In the genomic region with DNA sequence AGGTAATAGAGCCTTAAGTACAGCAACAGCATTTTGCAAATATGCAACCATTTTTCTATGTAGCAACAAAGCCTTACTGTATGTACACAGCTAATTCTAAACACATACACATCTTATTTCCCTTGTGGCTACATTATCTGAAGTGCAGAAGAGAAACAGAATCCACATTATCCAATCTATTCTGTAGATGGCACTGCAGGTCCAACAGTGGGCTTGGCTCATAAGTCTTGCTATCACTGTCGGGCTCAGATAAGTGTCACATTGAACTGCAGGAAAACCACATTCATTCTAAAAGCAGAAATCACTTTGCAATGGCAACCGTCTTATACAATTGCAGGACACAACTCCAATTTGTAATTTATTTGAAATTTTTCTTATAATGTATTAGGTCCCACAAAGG, we compare ENCODE assay signal across 8 cellular contexts.
A peak's percentile ranks its signal among the peaks of the same experiment; 100 is the strongest.
DNase-seq lines count a peak whose midpoint lies in the region; ATAC-seq and TF ChIP-seq lines count a peak whose summit lies in the region.

No MANE protein-coding gene starts in this region.

- H3F3A ChIP-seq in OCI-LY1 (ENCODE audit: insufficient read depth, low read length) = no peaks in the 10 kb centered on the region
- no peaks in the 10 kb centered on the region for H3F3A ChIP-seq in GM23248 (ENCODE audit: insufficient read depth)

- peak; percentile 16; the same call in 1 of the 2 replicates for TF ChIP-seq CTCF in OCI-LY1 (IDR thresholded peaks at IDR 0.05; ENCODE audit: low read length)

- H3K36me3 ChIP-seq in OCI-LY1 (ENCODE audit: insufficient read depth, low read length) (no peaks in the 10 kb centered on the region), GM23248 (ENCODE audit: low read depth) (no peaks in the 10 kb centered on the region)

- WGBS in GM23248 (ENCODE audit: low coverage in 1 of 2, low lambda C conversion rate in 2 of 2, missing lambda C conversion rate in 2 of 2), 2 experiments = 30 to 31% methylated on average over 2 of the region's 2 CpGs

- no peaks in the 10 kb centered on the region for H3K9me3 ChIP-seq in OCI-LY1 (ENCODE audit: low read length)
- H3K9me3 ChIP-seq in GM23248 (ENCODE audit: low read depth) = no peaks in the 10 kb centered on the region

- H4K20me1 ChIP-seq in OCI-LY1 (ENCODE audit: insufficient read depth, low read length) (no peaks in the 10 kb centered on the region), GM23248 (ENCODE audit: insufficient read depth) (no peaks in the 10 kb centered on the region)

- H3K4me1 ChIP-seq in OCI-LY1 (ENCODE audit: insufficient read depth, low read length, severe bottlenecking) (no peaks in the 10 kb centered on the region), GM23248 (ENCODE audit: insufficient read depth) (no peaks in the 10 kb centered on the region)

- DNase-seq in COR-L47 (lab: John Stamatoyannopoulos, UW) (peak; percentile 57), glomerular endothelial cell (ENCODE audit: extremely low read depth, low read depth, low spot score) (peak; percentile 5), HPDE6-E6E7 (ENCODE audit: extremely low spot score) (no peak), GM23248 (no peak)

- in situ Hi-C loops in GM23248 (cut with MboI) = no loop called here

- H3K4me2 ChIP-seq in OCI-LY1 (ENCODE audit: low read length) = no peak overlapping the region
- no peak overlapping the region for H3K4me2 ChIP-seq in GM23248 (ENCODE audit: unreplicated experiment)

- no peaks in the 10 kb centered on the region; the same call in 1 of the 2 replicates for H3K27me3 ChIP-seq in OCI-LY1 (ENCODE audit: insufficient read depth, low read length)
- H3K27me3 ChIP-seq in GM23248 (replicated peaks; ENCODE audit: insufficient read depth) = no peaks in the 10 kb centered on the region

- H3K9me2 ChIP-seq in OCI-LY1 (ENCODE audit: low read depth, low read length) = no peaks in the 10 kb centered on the region
- no peaks in the 10 kb centered on the region for H3K9me2 ChIP-seq in GM23248 (ENCODE audit: insufficient read depth)

- no peak overlapping the region for H3K9ac ChIP-seq in OCI-LY1 (ENCODE audit: low read length)
- no peak overlapping the region for H3K9ac ChIP-seq in GM23248

- H3K4me3 ChIP-seq in OCI-LY1 (ENCODE audit: low read depth, low read length, poor library complexity, severe bottlenecking) (no peak overlapping the region), GM23248 (no peak overlapping the region)

- H3K27ac ChIP-seq in OCI-LY1 (ENCODE audit: low read depth, low read length, poor library complexity, severe bottlenecking) (no peak overlapping the region), GM23248 (no peak overlapping the region)

- ATAC-seq in HG02870 (IDR thresholded peaks at IDR 0.05; ENCODE audit: unreplicated experiment) (peak; percentile 37), GM19452 (IDR thresholded peaks at IDR 0.05; ENCODE audit: unreplicated experiment) (no peak), HG03280 (IDR thresholded peaks at IDR 0.05; ENCODE audit: unreplicated experiment) (no peak)

- H2AFZ ChIP-seq in OCI-LY1 (ENCODE audit: low read length) (no peak overlapping the region), GM23248 (no peak overlapping the region)

- H3K79me2 ChIP-seq in OCI-LY1 (ENCODE audit: insufficient read depth, low read length) (no peaks in the 10 kb centered on the region), GM23248 (ENCODE audit: insufficient read depth) (no peaks in the 10 kb centered on the region)

Comparison
In these comparisons a context has a peak if more than half of its experiments do, and no peak if none do; other contexts are left out.
1. DNase-seq: peak in COR-L47 (single experiment) and glomerular endothelial cell (single experiment); none in HPDE6-E6E7 (single experiment) and GM23248 (single experiment).